7 cellular contexts compared by ENCODE assay signal in the genomic region with DNA sequence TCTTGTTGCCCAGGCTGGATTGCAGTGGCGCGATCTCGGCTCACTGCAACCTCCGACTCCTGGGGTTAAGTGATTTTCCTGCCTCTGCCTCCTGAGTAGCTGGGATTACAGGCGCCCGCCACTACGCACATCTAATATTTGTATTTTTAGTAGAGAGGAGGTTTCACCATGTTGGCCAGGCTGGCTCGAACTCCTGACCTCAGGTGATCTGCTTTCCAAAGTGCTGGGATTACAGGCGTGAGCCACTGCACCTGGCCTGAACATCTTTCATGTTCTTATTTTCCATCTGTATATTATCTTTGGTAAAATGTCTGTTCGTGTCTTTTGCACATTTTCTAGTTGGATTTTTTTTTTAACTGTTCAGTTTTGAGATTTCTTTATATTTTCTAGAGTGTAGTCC. TPM values are rescaled to one million over a fixed set of nuclear protein-coding genes. Genes with fewer than 3 reads are reported as not detected.
"Had no signal": no experiment of that assay in that cellular context is flagged by ENCODE, and none has a peak within 500 bp of the region (broad histone marks: within the 10 kb centered on the region; RNA-seq: fewer than 3 reads in every experiment).

No MANE protein-coding gene starts in this region.

RNA-seq across cellular contexts. Expression of gene DUSP21, which starts 46.9 kb away (rescaled TPM):
- total RNA-seq: LHCN-M2, M059J, PC-3, Peyer's patch, Right ventricle myocardium superior, SJSA1 had no signal
- polyA plus RNA-seq: SK-N-SH had no signal
